20 cellular contexts compared by ENCODE assay signal in genomic region chr1:9606458-9606857, GRCh38.
"Had no signal": no experiment of that assay in that cellular context is flagged by ENCODE, and none has a peak within 500 bp of the region (broad histone marks: within the 10 kb centered on the region; RNA-seq: fewer than 3 reads in every experiment).

No MANE protein-coding gene starts in this region.

- DNase-seq: central memory CD4-positive, alpha-beta T cell; effector memory CD4-positive, alpha-beta T cell; islet precursor cell; mesendoderm; naive B cell; sigmoid colon; stimulated activated CD4-positive, alpha-beta T cell treated with anti-CD3 and anti-CD28 coated beads, Interleukin-2, amount 100 ng/mL, for 24 hours; stimulated activated CD4-positive, alpha-beta T cell treated with anti-CD3 and anti-CD28 coated beads, Interleukin-4, amount 100 ng/mL, for 4 hours; stimulated activated naive B cell treated with anti-CD40 and anti-IgM and Interleukin-4, amounts not matched to agents 10 μg/mL and 1 μg/mL and 100 μg/mL, for 72 hours; stimulated activated naive CD8-positive, alpha-beta T cell treated with anti-CD3 and anti-CD28 coated beads, Interleukin-15, amount 100 ng/mL, for 72 hours; transverse colon had no signal

- H3K27ac Mint-ChIP-seq: neural progenitor cell; stimulated activated naive B cell treated with anti-CD40 and anti-IgM and Interleukin-4, amounts not matched to agents 10 μg/mL and 1 μg/mL and 100 μg/mL, for 72 hours; stimulated activated naive CD8-positive, alpha-beta T cell treated with anti-CD3 and anti-CD28 coated beads, Interleukin-15, amount 100 ng/mL, for 72 hours had no signal

- H3K4me2 ChIP-seq: neural progenitor cell had no signal

- H3K27ac ChIP-seq: epithelial cell of prostate, esophagus muscularis mucosa, gastrocnemius medialis, neural progenitor cell, pancreas, sigmoid colon, skin epidermis, thoracic aorta, transverse colon had no signal

- FAIRE-seq: endometrium, pancreas had no signal

- H2AFZ ChIP-seq: neural progenitor cell had no signal

- H3K9me3 Mint-ChIP-seq: naive B cell; neural progenitor cell; stimulated activated naive B cell treated with anti-CD40 and anti-IgM and Interleukin-4, amounts not matched to agents 10 μg/mL and 1 μg/mL and 100 μg/mL, for 72 hours; stimulated activated naive CD8-positive, alpha-beta T cell treated with anti-CD3 and anti-CD28 coated beads, Interleukin-15, amount 100 ng/mL, for 72 hours had no signal

- H3K4me3 ChIP-seq: esophagus muscularis mucosa, gastrocnemius medialis, neural progenitor cell, pancreas, prostate gland, sigmoid colon, skin epidermis, thoracic aorta, transverse colon had no signal

- H3K4me3 Mint-ChIP-seq: stimulated activated naive B cell treated with anti-CD40 and anti-IgM and Interleukin-4, amounts not matched to agents 10 μg/mL and 1 μg/mL and 100 μg/mL, for 72 hours; stimulated activated naive CD8-positive, alpha-beta T cell treated with anti-CD3 and anti-CD28 coated beads, Interleukin-15, amount 100 ng/mL, for 72 hours had no signal

- H3K9ac ChIP-seq: neural progenitor cell had no signal

- H3K36me3 Mint-ChIP-seq: naive B cell had no signal

- H3K27me3 Mint-ChIP-seq: naive B cell; stimulated activated naive B cell treated with anti-CD40 and anti-IgM and Interleukin-4, amounts not matched to agents 10 μg/mL and 1 μg/mL and 100 μg/mL, for 72 hours; stimulated activated naive CD8-positive, alpha-beta T cell treated with anti-CD3 and anti-CD28 coated beads, Interleukin-15, amount 100 ng/mL, for 72 hours had no signal

- H3K36me3 ChIP-seq: neural progenitor cell had no signal

- H3K4me1 ChIP-seq: esophagus muscularis mucosa, neural progenitor cell, pancreas, sigmoid colon, transverse colon had no signal

- H3K9me3 ChIP-seq: esophagus muscularis mucosa, gastrocnemius medialis, pancreas, prostate gland, sigmoid colon, thoracic aorta, transverse colon had no signal

- H3K4me1 Mint-ChIP-seq: naive B cell; neural progenitor cell; stimulated activated naive CD8-positive, alpha-beta T cell treated with anti-CD3 and anti-CD28 coated beads, Interleukin-15, amount 100 ng/mL, for 72 hours had no signal

- ATAC-seq: pancreas; stimulated activated naive B cell treated with anti-CD40 and anti-IgM and Interleukin-4, amounts not matched to agents 10 μg/mL and 1 μg/mL and 100 μg/mL, for 72 hours; stimulated activated naive CD8-positive, alpha-beta T cell treated with anti-CD3 and anti-CD28 coated beads, Interleukin-15, amount 100 ng/mL, for 72 hours had no signal

- H3K27me3 ChIP-seq: esophagus muscularis mucosa, gastrocnemius medialis, neural progenitor cell, pancreas, sigmoid colon, transverse colon had no signal
